1 cellular context compared by ENCODE assay signal in the genomic region with DNA sequence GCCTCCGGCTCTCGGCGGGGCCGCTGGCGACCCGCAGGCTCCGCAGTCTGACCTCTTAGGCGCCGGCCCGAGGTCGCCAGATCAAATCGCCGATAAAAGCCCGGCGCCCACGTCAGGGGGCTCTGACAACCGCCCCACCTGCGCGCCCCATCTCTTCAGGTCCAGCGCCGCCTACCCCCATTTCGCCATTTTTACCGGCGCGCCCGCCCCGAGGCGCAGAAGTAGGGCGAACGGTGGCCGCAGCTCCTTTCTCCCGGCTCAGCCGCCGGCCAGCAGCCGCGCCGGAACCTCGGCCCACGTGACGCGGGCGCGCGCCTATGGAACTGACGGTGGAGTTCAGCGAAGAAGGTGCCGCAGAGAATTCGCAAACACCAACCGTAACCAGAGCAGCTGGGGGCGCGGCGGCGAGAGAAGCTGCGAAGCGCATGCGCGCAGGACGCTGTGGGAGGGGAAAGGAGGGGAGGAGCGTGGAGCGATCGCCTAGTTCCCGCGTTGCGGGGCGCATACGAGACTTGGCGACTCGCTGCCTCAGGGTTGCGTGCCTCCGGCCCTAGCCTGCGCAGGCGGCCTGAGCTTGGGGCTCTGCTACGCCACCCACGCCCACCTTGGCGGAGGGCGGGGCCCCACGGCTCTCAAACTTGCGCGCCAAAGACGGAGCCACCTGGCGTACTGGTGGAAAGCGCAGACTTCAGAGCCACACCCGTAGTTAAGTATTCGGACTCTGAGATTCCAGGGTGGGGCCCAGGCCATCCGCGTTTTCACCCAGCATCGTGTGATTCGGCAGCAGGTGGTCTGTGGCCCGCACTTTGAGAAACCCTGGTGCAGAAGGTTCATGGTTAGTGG.
TF ChIP-seq lines count a peak whose summit lies in the region.

A gene with protein sequence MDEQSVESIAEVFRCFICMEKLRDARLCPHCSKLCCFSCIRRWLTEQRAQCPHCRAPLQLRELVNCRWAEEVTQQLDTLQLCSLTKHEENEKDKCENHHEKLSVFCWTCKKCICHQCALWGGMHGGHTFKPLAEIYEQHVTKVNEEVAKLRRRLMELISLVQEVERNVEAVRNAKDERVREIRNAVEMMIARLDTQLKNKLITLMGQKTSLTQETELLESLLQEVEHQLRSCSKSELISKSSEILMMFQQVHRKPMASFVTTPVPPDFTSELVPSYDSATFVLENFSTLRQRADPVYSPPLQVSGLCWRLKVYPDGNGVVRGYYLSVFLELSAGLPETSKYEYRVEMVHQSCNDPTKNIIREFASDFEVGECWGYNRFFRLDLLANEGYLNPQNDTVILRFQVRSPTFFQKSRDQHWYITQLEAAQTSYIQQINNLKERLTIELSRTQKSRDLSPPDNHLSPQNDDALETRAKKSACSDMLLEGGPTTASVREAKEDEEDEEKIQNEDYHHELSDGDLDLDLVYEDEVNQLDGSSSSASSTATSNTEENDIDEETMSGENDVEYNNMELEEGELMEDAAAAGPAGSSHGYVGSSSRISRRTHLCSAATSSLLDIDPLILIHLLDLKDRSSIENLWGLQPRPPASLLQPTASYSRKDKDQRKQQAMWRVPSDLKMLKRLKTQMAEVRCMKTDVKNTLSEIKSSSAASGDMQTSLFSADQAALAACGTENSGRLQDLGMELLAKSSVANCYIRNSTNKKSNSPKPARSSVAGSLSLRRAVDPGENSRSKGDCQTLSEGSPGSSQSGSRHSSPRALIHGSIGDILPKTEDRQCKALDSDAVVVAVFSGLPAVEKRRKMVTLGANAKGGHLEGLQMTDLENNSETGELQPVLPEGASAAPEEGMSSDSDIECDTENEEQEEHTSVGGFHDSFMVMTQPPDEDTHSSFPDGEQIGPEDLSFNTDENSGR (minus strand): TSS at position 418 of the 843 bp plus-strand sequence. CDS start 419 bp downstream, outside the sequence.

TF ChIP-seq in HepG2, 621 proteins besides CTCF, POLR2A, EP300 and RAD21 (continued from another document and continues in another):
- TF ChIP-seq HIC2 (CRISPR knock-in tag; IDR thresholded peaks at IDR 0.05; ENCODE audit: low read depth): 0 out of 2 replicates have a peak, but pooled peaks have one; percentile 1
- no peak for TF ChIP-seq PCBP2 (optimal IDR thresholded peaks at IDR 0.05; ENCODE audit: low read depth, low read length, poor library complexity, severe bottlenecking)
- TF ChIP-seq U2AF1 (optimal IDR thresholded peaks at IDR 0.05; ENCODE audit: low read depth, low read length): peak; percentile 66
- TF ChIP-seq KLF6 (CRISPR knock-in tag; IDR thresholded peaks at IDR 0.05): peak; percentile 88; the same call in 1 of the 2 replicates
- peak; percentile 99 for TF ChIP-seq MXD4 (CRISPR knock-in tag; IDR thresholded peaks at IDR 0.05)
- no peak for TF ChIP-seq ZNF20 (CRISPR knock-in tag; IDR thresholded peaks at IDR 0.05)
- TF ChIP-seq TFE3 (CRISPR knock-in tag; IDR thresholded peaks at IDR 0.05): peak; percentile 93
- TF ChIP-seq NONO (IDR thresholded peaks at IDR 0.05): no peak
- TF ChIP-seq NONO (CRISPR knock-in tag; conservative IDR thresholded peaks at IDR 0.05): peak; percentile 98
- peak; percentile 99 for TF ChIP-seq MYPOP (CRISPR knock-in tag; IDR thresholded peaks at IDR 0.05)
- no peak; the same call in 1 of the 2 replicates for TF ChIP-seq ATF1 (CRISPR knock-in tag; IDR thresholded peaks at IDR 0.05)
- TF ChIP-seq ZNF562 (CRISPR knock-in tag; IDR thresholded peaks at IDR 0.05; ENCODE audit: borderline replicate concordance): no peak
- TF ChIP-seq, protein P1, sequence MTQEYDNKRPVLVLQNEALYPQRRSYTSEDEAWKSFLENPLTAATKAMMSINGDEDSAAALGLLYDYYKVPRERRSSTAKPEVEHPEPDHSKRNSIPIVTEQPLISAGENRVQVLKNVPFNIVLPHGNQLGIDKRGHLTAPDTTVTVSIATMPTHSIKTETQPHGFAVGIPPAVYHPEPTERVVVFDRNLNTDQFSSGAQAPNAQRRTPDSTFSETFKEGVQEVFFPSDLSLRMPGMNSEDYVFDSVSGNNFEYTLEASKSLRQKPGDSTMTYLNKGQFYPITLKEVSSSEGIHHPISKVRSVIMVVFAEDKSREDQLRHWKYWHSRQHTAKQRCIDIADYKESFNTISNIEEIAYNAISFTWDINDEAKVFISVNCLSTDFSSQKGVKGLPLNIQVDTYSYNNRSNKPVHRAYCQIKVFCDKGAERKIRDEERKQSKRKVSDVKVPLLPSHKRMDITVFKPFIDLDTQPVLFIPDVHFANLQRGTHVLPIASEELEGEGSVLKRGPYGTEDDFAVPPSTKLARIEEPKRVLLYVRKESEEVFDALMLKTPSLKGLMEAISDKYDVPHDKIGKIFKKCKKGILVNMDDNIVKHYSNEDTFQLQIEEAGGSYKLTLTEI (CRISPR knock-in tag; conservative IDR thresholded peaks at IDR 0.05): no peak
- TF ChIP-seq TIGD3 (CRISPR knock-in tag; IDR thresholded peaks at IDR 0.05; ENCODE audit: borderline replicate concordance): peak; percentile 24; the same call in 1 of the 2 replicates
- 0 out of 2 replicates have a peak, but pooled peaks have one; percentile 83 for TF ChIP-seq HOXA9 (CRISPR knock-in tag; IDR thresholded peaks at IDR 0.05; ENCODE audit: borderline replicate concordance)
- no peak for TF ChIP-seq RFXANK (CRISPR knock-in tag; IDR thresholded peaks at IDR 0.05)
- TF ChIP-seq, protein P2, sequence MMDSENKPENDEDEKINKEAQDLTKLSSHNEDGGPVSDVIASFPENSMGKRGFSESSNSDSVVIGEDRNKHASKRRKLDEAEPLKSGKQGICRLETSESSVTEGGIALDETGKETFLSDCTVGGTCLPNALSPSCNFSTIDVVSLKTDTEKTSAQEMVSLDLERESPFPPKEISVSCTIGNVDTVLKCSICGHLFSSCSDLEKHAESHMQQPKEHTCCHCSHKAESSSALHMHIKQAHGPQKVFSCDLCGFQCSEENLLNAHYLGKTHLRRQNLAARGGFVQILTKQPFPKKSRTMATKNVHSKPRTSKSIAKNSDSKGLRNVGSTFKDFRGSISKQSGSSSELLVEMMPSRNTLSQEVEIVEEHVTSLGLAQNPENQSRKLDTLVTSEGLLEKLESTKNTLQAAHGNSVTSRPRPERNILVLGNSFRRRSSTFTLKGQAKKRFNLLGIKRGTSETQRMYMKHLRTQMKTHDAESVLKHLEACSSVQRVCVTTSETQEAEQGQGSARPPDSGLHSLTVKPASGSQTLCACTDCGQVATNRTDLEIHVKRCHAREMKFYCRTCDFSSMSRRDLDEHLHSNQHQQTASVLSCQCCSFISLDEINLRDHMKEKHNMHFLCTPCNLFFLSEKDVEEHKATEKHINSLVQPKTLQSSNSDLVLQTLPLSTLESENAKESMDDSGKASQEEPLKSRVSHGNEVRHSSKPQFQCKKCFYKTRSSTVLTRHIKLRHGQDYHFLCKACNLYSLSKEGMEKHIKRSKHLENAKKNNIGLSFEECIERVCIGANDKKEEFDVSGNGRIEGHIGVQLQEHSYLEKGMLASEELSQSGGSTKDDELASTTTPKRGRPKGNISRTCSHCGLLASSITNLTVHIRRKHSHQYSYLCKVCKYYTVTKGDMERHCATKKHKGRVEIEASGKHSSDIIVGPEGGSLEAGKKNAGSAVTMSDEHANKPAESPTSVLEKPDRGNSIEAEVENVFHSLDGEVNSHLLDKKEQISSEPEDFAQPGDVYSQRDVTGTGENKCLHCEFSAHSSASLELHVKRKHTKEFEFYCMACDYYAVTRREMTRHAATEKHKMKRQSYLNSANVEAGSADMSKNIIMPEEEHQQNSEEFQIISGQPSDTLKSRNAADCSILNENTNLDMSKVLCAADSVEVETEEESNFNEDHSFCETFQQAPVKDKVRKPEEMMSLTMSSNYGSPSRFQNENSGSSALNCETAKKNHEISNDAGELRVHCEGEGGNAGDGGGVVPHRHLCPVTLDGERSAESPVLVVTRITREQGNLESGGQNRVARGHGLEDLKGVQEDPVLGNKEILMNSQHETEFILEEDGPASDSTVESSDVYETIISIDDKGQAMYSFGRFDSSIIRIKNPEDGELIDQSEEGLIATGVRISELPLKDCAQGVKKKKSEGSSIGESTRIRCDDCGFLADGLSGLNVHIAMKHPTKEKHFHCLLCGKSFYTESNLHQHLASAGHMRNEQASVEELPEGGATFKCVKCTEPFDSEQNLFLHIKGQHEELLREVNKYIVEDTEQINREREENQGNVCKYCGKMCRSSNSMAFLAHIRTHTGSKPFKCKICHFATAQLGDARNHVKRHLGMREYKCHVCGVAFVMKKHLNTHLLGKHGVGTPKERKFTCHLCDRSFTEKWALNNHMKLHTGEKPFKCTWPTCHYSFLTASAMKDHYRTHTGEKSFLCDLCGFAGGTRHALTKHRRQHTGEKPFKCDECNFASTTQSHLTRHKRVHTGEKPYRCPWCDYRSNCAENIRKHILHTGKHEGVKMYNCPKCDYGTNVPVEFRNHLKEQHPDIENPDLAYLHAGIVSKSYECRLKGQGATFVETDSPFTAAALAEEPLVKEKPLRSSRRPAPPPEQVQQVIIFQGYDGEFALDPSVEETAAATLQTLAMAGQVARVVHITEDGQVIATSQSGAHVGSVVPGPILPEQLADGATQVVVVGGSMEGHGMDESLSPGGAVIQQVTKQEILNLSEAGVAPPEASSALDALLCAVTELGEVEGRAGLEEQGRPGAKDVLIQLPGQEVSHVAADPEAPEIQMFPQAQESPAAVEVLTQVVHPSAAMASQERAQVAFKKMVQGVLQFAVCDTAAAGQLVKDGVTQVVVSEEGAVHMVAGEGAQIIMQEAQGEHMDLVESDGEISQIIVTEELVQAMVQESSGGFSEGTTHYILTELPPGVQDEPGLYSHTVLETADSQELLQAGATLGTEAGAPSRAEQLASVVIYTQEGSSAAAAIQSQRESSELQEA (CRISPR knock-in tag; IDR thresholded peaks at IDR 0.05; ENCODE audit: not compliant biosample characterization): peak; percentile 89
- TF ChIP-seq, protein P3, sequence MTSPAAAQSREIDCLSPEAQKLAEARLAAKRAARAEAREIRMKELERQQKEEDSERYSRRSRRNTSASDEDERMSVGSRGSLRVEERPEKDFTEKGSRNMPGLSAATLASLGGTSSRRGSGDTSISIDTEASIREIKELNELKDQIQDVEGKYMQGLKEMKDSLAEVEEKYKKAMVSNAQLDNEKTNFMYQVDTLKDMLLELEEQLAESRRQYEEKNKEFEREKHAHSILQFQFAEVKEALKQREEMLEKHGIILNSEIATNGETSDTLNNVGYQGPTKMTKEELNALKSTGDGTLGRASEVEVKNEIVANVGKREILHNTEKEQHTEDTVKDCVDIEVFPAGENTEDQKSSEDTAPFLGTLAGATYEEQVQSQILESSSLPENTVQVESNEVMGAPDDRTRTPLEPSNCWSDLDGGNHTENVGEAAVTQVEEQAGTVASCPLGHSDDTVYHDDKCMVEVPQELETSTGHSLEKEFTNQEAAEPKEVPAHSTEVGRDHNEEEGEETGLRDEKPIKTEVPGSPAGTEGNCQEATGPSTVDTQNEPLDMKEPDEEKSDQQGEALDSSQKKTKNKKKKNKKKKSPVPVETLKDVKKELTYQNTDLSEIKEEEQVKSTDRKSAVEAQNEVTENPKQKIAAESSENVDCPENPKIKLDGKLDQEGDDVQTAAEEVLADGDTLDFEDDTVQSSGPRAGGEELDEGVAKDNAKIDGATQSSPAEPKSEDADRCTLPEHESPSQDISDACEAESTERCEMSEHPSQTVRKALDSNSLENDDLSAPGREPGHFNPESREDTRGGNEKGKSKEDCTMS (CRISPR knock-in tag; conservative IDR thresholded peaks at IDR 0.05): 0 out of 2 replicates have a peak, but pooled peaks have one; percentile 31
- TF ChIP-seq RFX3 (CRISPR knock-in tag; IDR thresholded peaks at IDR 0.05): no peak; the same call in 1 of the 2 replicates
- no peak for TF ChIP-seq TERF1 (CRISPR knock-in tag; IDR thresholded peaks at IDR 0.05)
- 0 out of 2 replicates have a peak, but pooled peaks have one; percentile 40 for TF ChIP-seq ZNF296 (CRISPR knock-in tag; conservative IDR thresholded peaks at IDR 0.05)
- TF ChIP-seq SMAD1 (CRISPR knock-in tag; IDR thresholded peaks at IDR 0.05; ENCODE audit: borderline replicate concordance, low read depth): no peak; the same call in 1 of the 2 replicates
